In genomic region chr3:42590989-42591756, GRCh38 we compare ENCODE assay signal across 8 cellular contexts. TPM values are rescaled to one million over a fixed set of nuclear protein-coding genes. Genes with fewer than 3 reads are reported as not detected.
DNase-seq lines count a peak whose midpoint lies in the region; ATAC-seq and TF ChIP-seq lines count a peak whose summit lies in the region.

No MANE protein-coding gene starts in this region.

- DNase-seq in CD8-positive, alpha-beta T cell, result no peak
- no peak for DNase-seq in chondrocyte (ENCODE audit: low spot score)
- no peak for DNase-seq in hepatic stellate cell (ENCODE audit: low spot score)

- H3K4me1 ChIP-seq in CD8-positive, alpha-beta T cell (ENCODE audit: insufficient read depth, low read length), result peaks cover 25% of the 10 kb centered on the region
- H3K4me1 ChIP-seq in Loucy (ENCODE audit: insufficient read depth, low read length, poor library complexity, severe bottlenecking) (peaks cover 47% of the 10 kb centered on the region), mucosa of stomach (ENCODE audit: control insufficient read depth, insufficient read depth, low read length) (peaks cover 11% of the 10 kb centered on the region)

- peak overlapping the region; percentile 69 for H3K27ac ChIP-seq in CD8-positive, alpha-beta T cell (ENCODE audit: low read depth, low read length)

- H2AFZ ChIP-seq in Loucy (ENCODE audit: low read length), result no peak overlapping the region

- peak overlapping the region; percentile 100 for H3K4me3 Mint-ChIP-seq in CD8-positive, alpha-beta T cell
- H3K4me3 Mint-ChIP-seq in chondrocyte (ENCODE audit: unreplicated experiment), result peak overlapping the region; percentile 87

- H4K20me1 ChIP-seq in Loucy (ENCODE audit: insufficient read depth, low read length, poor library complexity, severe bottlenecking), result peaks cover 24% of the 10 kb centered on the region

- H3K36me3 Mint-ChIP-seq in CD8-positive, alpha-beta T cell, result peaks cover 37% of the 10 kb centered on the region
- H3K36me3 Mint-ChIP-seq in chondrocyte (ENCODE audit: low read depth), result peaks cover 6% of the 10 kb centered on the region

- H3K79me2 ChIP-seq in Loucy (ENCODE audit: insufficient read depth, low read length), result peaks cover 50% of the 10 kb centered on the region

- POLR2A ChIA-PET in CD8-positive, alpha-beta T cell (lab: Charles Lee), result interaction anchor here (0.6 to 3.2 kb wide), 7 partner anchors 8 to 128 kb away, joined by 3 to 31 read pairs (median 8); partner anchors contain the start of genes NKTR and SEC22C

- peak; percentile 27 for ATAC-seq in CD8-positive, alpha-beta T cell
- ATAC-seq in GM21447 (IDR thresholded peaks at IDR 0.05; ENCODE audit: unreplicated experiment) (no peak), HG02588 (IDR thresholded peaks at IDR 0.05; ENCODE audit: unreplicated experiment) (no peak), GM21526 (IDR thresholded peaks at IDR 0.05; ENCODE audit: low FRiP score, unreplicated experiment) (no peak)

- H3K4me1 Mint-ChIP-seq in CD8-positive, alpha-beta T cell (ENCODE audit: low read depth), result peaks cover 33% of the 10 kb centered on the region
- H3K4me1 Mint-ChIP-seq in chondrocyte (ENCODE audit: low read depth), result peaks cover 25% of the 10 kb centered on the region

- peak overlapping the region; percentile 99 for H3K27ac Mint-ChIP-seq in CD8-positive, alpha-beta T cell
- H3K27ac Mint-ChIP-seq in chondrocyte (ENCODE audit: unreplicated experiment), result peak overlapping the region; percentile 96

- H3K9ac ChIP-seq in Loucy (ENCODE audit: low read depth, low read length, poor library complexity, severe bottlenecking), result peak overlapping the region; percentile 85
- peak overlapping the region; percentile 66 for H3K9ac ChIP-seq in mucosa of stomach (ENCODE audit: low read length)

- peaks cover 5% of the 10 kb centered on the region; the same call in 1 of the 2 replicates for H3F3A ChIP-seq in Loucy (ENCODE audit: low read depth)

- H3K9me3 Mint-ChIP-seq in CD8-positive, alpha-beta T cell, result no peaks in the 10 kb centered on the region
- no peaks in the 10 kb centered on the region for H3K9me3 Mint-ChIP-seq in chondrocyte (ENCODE audit: low read depth)

- H3K27me3 ChIP-seq in CD8-positive, alpha-beta T cell (ENCODE audit: insufficient read depth, low read length), result no peaks in the 10 kb centered on the region
- H3K27me3 ChIP-seq in Loucy (ENCODE audit: insufficient read depth, low read length, poor library complexity, severe bottlenecking) (no peaks in the 10 kb centered on the region), mucosa of stomach (ENCODE audit: control insufficient read depth, insufficient read depth, low read length) (no peaks in the 10 kb centered on the region)

- peak overlapping the region; percentile 98 for H3K4me2 ChIP-seq in Loucy (ENCODE audit: low read depth, low read length, poor library complexity, severe bottlenecking)

- H3K4me3 ChIP-seq in CD8-positive, alpha-beta T cell (ENCODE audit: low read depth, low read length), result peak overlapping the region; percentile 68
- H3K4me3 ChIP-seq in Loucy (ENCODE audit: low read length, poor library complexity, severe bottlenecking) (peak overlapping the region; percentile 90), mucosa of stomach (ENCODE audit: low read length) (peak overlapping the region; percentile 49)

- no peaks in the 10 kb centered on the region for H3K9me3 ChIP-seq in CD8-positive, alpha-beta T cell (ENCODE audit: low read length)
- H3K9me3 ChIP-seq in Loucy (ENCODE audit: insufficient read depth, low read depth, low read length) (no peaks in the 10 kb centered on the region), mucosa of stomach (ENCODE audit: control insufficient read depth, low read length) (peaks cover 4% of the 10 kb centered on the region)

- CTCF ChIA-PET in CD8-positive, alpha-beta T cell (lab: Charles Lee), result interaction anchor here (0.6 to 1.2 kb wide), 2 partner anchors 40 to 153 kb away, joined by 3 read pairs; no protein-coding TSS in a partner anchor

- H3K36me3 ChIP-seq in CD8-positive, alpha-beta T cell (ENCODE audit: insufficient read depth, low read length), result peaks cover 13% of the 10 kb centered on the region
- peaks cover 17% of the 10 kb centered on the region; the same call in 1 of the 2 replicates for H3K36me3 ChIP-seq in Loucy (ENCODE audit: insufficient read depth, low read length)
- no peaks in the 10 kb centered on the region for H3K36me3 ChIP-seq in mucosa of stomach (ENCODE audit: control insufficient read depth, insufficient read depth, low read length)

- intact Hi-C loops in CD8-positive, alpha-beta T cell (cut with DNase I, micrococcal nuclease), result loop anchor here (1.0 to 5.0 kb wide), 4 partner anchors 9 to 1031 kb away; partner anchors contain the start of genes NKTR (in 2 of the 2), ANO10 (in 1 of the 2) and VIPR1 (in 1 of the 2)

- no peaks in the 10 kb centered on the region for H3K27me3 Mint-ChIP-seq in CD8-positive, alpha-beta T cell (ENCODE audit: low read depth)
- H3K27me3 Mint-ChIP-seq in chondrocyte (ENCODE audit: low read depth), result no peaks in the 10 kb centered on the region

- H3K9me2 ChIP-seq in Loucy (replicated peaks; ENCODE audit: low read depth, low read length), result no peaks in the 10 kb centered on the region

- TF ChIP-seq CTCF in CD8-positive, alpha-beta T cell (IDR thresholded peaks at IDR 0.05), result no peak
- no peak for TF ChIP-seq CTCF in Loucy (conservative IDR thresholded peaks at IDR 0.05; ENCODE audit: low read length)
- no peak for TF ChIP-seq CTCF in chondrocyte (IDR thresholded peaks at IDR 0.05)

RNA-seq across cellular contexts. Expression of gene SS18L2, which starts 0.5 kb away (rescaled TPM):
- total RNA-seq in CD8-positive, alpha-beta T cell, result 10 to 100 TPM; 55.5 to 59.8 TPM
- total RNA-seq in chondrocyte, result 13.5 to 18.5 TPM (median 14.5 TPM) in 3 replicates

RNA-seq across cellular contexts. Expression of gene NKTR, which starts 9.3 kb away (rescaled TPM):
- 100 to 1,000 TPM; 190 to 204 TPM for total RNA-seq in CD8-positive, alpha-beta T cell
- total RNA-seq in chondrocyte, result 49.7 to 71.5 TPM (median 50.0 TPM) in 3 replicates

RNA-seq across cellular contexts. Expression of gene SEC22C, which starts 9.4 kb away (rescaled TPM):
- 10 to 100 TPM; 71.3 to 75.2 TPM for total RNA-seq in CD8-positive, alpha-beta T cell
- total RNA-seq in chondrocyte, result 49.8 to 55.8 TPM (median 55.0 TPM) in 3 replicates
